ENCODE assay signal across 8 cellular contexts in genomic region chr12:21774358-21775129, GRCh38. TPM values are rescaled to one million over a fixed set of nuclear protein-coding genes. Genes with fewer than 3 reads are reported as not detected.
DNase-seq lines count a peak whose midpoint lies in the region; ATAC-seq lines count a peak whose summit lies in the region.

Gene KCNJ8 (minus strand): TSS chr12:21774706. CDS start chr12:21773616, 1,090 bp downstream.

- no peak within 1 kb of the TSS for H2AFZ ChIP-seq in trophoblast cell (ENCODE audit: insufficient read depth, low read length, poor library complexity)

- no peaks in the 10 kb centered on the region for H3K36me3 Mint-ChIP-seq in activated T-cell treated with anti-CD3 and anti-CD28 coated beads, Interleukin-2, amount 50 U/mL, for 72 hours (ENCODE audit: insufficient read depth in 2 of 2)

- H2BK5ac ChIP-seq in trophoblast cell (ENCODE audit: low read depth, low read length, poor library complexity), result no peak within 1 kb of the TSS

- H4K8ac ChIP-seq in trophoblast cell (ENCODE audit: low read depth, low read length), result no peak within 1 kb of the TSS

- no peak within 1 kb of the TSS for H3K4ac ChIP-seq in trophoblast cell (ENCODE audit: low read depth, low read length)

- H3K79me1 ChIP-seq in trophoblast cell (ENCODE audit: low read length), result no peaks in the 10 kb centered on the region

- no peak within 1 kb of the TSS for H4K12ac ChIP-seq in trophoblast cell (ENCODE audit: low read depth, low read length)

- H3K9me3 Mint-ChIP-seq in activated T-cell treated with anti-CD3 and anti-CD28 coated beads, Interleukin-2, amount 50 U/mL, for 72 hours, result no peaks in the 10 kb centered on the region

- no peaks in the 10 kb centered on the region for H3K79me2 ChIP-seq in trophoblast cell (ENCODE audit: control insufficient read depth, insufficient read depth, low read length, poor library complexity)

- H3K4me1 Mint-ChIP-seq in activated T-cell treated with anti-CD3 and anti-CD28 coated beads, Interleukin-2, amount 50 U/mL, for 72 hours (ENCODE audit: low read depth), result peaks cover 16% of the 10 kb centered on the region

- H3K23ac ChIP-seq in trophoblast cell (ENCODE audit: low read length), result no peak within 1 kb of the TSS

- no peak within 1 kb of the TSS for H3K27ac ChIP-seq in trophoblast cell (ENCODE audit: low read depth, low read length)

- H3K4me2 ChIP-seq in trophoblast cell (ENCODE audit: low read length), result peak within 1 kb of the TSS; percentile 98

- H2BK120ac ChIP-seq in trophoblast cell (ENCODE audit: insufficient read depth, low read length, poor library complexity), result no peak within 1 kb of the TSS

- H3K27ac Mint-ChIP-seq in activated T-cell treated with anti-CD3 and anti-CD28 coated beads, Interleukin-2, amount 50 U/mL, for 72 hours, result no peak within 1 kb of the TSS

- H2AK5ac ChIP-seq in trophoblast cell (ENCODE audit: low read length), result no peak within 1 kb of the TSS

- ATAC-seq in activated T-cell treated with anti-CD3 and anti-CD28 coated beads, Interleukin-2, amount 50 U/mL, for 72 hours (replicated peaks in 1 of 2), result peak; percentile 43 to 52
- ATAC-seq in left cardiac atrium, result peak; percentile 93
- no peak for ATAC-seq in GM21360 (IDR thresholded peaks at IDR 0.05; ENCODE audit: unreplicated experiment)

- no peak within 1 kb of the TSS for H3K18ac ChIP-seq in trophoblast cell (ENCODE audit: low read length)

- no CpG with 5 or more reads among the region's 49 CpGs for WGBS in trophoblast cell (ENCODE audit: extremely low coverage, insufficient coverage, insufficient read length)

- intact Hi-C loops in left cardiac atrium (cut with DNase I), result loop anchor here in 1 of 2 donors (5.0 kb wide), 2 partner anchors 38 to 218 kb away; no protein-coding TSS in a partner anchor

- peak within 1 kb of the TSS; percentile 65 to 69 for H3K4me3 Mint-ChIP-seq in activated T-cell treated with anti-CD3 and anti-CD28 coated beads, Interleukin-2, amount 50 U/mL, for 72 hours

- H3K4me1 ChIP-seq in trophoblast cell (ENCODE audit: control insufficient read depth in 1 of 2, insufficient read depth in 2 of 2, low read length in 2 of 2), result no peaks in the 10 kb centered on the region

- H2BK12ac ChIP-seq in trophoblast cell (ENCODE audit: low read length), result no peak within 1 kb of the TSS

- peaks cover 50% of the 10 kb centered on the region for H3K27me3 Mint-ChIP-seq in activated T-cell treated with anti-CD3 and anti-CD28 coated beads, Interleukin-2, amount 50 U/mL, for 72 hours (ENCODE audit: low read depth)

- H4K91ac ChIP-seq in trophoblast cell (ENCODE audit: low read depth, low read length), result no peak within 1 kb of the TSS

- DNase-seq in activated T-cell treated with anti-CD3 and anti-CD28 coated beads for 48 hours (ENCODE audit: low read depth) (peak; percentile 2), left cardiac atrium (peak; percentile 89), trophoblast cell (no peak), T-helper 1 cell (no peak), NCI-H1092 (lab: John Stamatoyannopoulos, UW) (no peak)
- no peak for DNase-seq in activated T-cell treated with anti-CD3 and anti-CD28 coated beads, Interleukin-2, amount 50 U/mL, for 1 hour
- peak; percentile 2 to 4 for DNase-seq in activated T-cell treated with anti-CD3 and anti-CD28 coated beads, Interleukin-2, amount 50 U/mL, for 72 hours

- no peak within 1 kb of the TSS for H3K14ac ChIP-seq in trophoblast cell (ENCODE audit: low read length)

- no peak within 1 kb of the TSS for H3K9ac ChIP-seq in trophoblast cell (ENCODE audit: low read length)

- H3K27me3 ChIP-seq in trophoblast cell (ENCODE audit: insufficient read depth, low read length), result no peaks in the 10 kb centered on the region

- H3K9me3 ChIP-seq in trophoblast cell (ENCODE audit: insufficient read depth, low read depth, low read length), result no peaks in the 10 kb centered on the region

- H3K36me3 ChIP-seq in trophoblast cell (ENCODE audit: control insufficient read depth in 1 of 2, insufficient read depth in 2 of 2, low read length in 2 of 2), result no peaks in the 10 kb centered on the region

- peak within 1 kb of the TSS; percentile 66 for H3K4me3 ChIP-seq in trophoblast cell (ENCODE audit: low read depth, low read length)

RNA-seq across cellular contexts. Expression of gene KCNJ8, which starts in this region (rescaled TPM):
- total RNA-seq in activated T-cell treated with anti-CD3 and anti-CD28 coated beads, Interleukin-2, amount 50 U/mL, for 72 hours, result not detected
- total RNA-seq in left cardiac atrium, result 10 to 100 TPM; 21.7 to 31.2 TPM
- 0.33 and 0.39 TPM in 2 replicates for polyA plus RNA-seq in trophoblast cell (2013)

Comparison
In these comparisons a context has a peak if more than half of its experiments do, and no peak if none do; other contexts are left out.
1. RNA of gene KCNJ8 (total RNA-seq): 21.7 to 31.2 TPM in left cardiac atrium; not detected in activated T-cell treated with anti-CD3 and anti-CD28 coated beads, Interleukin-2, amount 50 U/mL, for 72 hours; every median in the first group is over 10 times any median in the second.
2. DNase-seq: peak in activated T-cell treated with anti-CD3 and anti-CD28 coated beads for 48 hours (single experiment) and left cardiac atrium (single experiment); none in activated T-cell treated with anti-CD3 and anti-CD28 coated beads, Interleukin-2, amount 50 U/mL, for 1 hour (single experiment), trophoblast cell (0 of 2), T-helper 1 cell (0 of 5) and NCI-H1092 (single experiment).
3. Peak in DNase-seq and ATAC-seq in activated T-cell treated with anti-CD3 and anti-CD28 coated beads, Interleukin-2, amount 50 U/mL, for 72 hours; RNA of the gene not detected or under 1 TPM.